19 cellular contexts compared by ENCODE assay signal in the genomic region with DNA sequence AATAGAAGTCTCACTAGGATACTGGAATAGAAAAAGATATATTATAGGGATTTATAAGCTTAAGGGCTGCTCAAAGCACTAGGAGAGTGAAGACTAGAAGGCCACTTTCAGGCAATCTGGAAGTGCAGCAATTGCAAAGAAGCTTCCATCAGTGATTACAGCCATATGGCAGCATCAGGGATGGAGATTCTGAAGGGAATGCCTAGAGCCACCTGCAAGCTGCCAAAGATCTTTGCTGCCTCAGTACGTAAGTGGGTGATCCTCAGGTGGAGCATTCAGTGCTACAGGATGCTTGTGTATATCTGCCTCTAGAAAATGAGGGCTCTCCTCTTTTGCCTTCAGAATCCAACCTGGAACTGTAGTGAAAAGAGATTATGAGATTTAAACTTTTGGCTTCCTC.
DNase-seq lines count a peak whose midpoint lies in the region; FAIRE-seq and TF ChIP-seq lines count a peak whose summit lies in the region.
"Had no signal": no experiment of that assay in that cellular context is flagged by ENCODE, and none has a peak within 500 bp of the region (broad histone marks: within the 10 kb centered on the region; RNA-seq: fewer than 3 reads in every experiment).

No MANE protein-coding gene starts in this region.

- no peak overlapping the region for H2AK5ac ChIP-seq in H1 (ENCODE audit: low read depth, low read length)

- FAIRE-seq in H1 (lab: Jason Lieb, UNC), result no peak
- FAIRE-seq: GM12891 had no signal

- intact Hi-C loops in lower leg skin (cut with DNase I; ENCODE audit: low total_unique reads), result no loop called here

- H4K8ac ChIP-seq in H1 (ENCODE audit: extremely low read depth, insufficient read depth, low read length), result no peak overlapping the region

- no peak overlapping the region for H3K4me3 ChIP-seq in H1 (ENCODE audit: extremely low read depth in 1 of 4, insufficient read depth in 2 of 4, low read depth in 3 of 4, low read length in 4 of 4)
- no peak overlapping the region for H3K4me3 ChIP-seq in lower leg skin (ENCODE audit: low read depth, poor library complexity, severe bottlenecking)

- H4K20me1 ChIP-seq in H1 (replicated peaks in 1 of 2; ENCODE audit: control insufficient read depth in 1 of 2, insufficient read depth in 2 of 2, low read length in 2 of 2), result no peaks in the 10 kb centered on the region

- H2BK120ac ChIP-seq in H1 (replicated peaks; ENCODE audit: low read depth, low read length), result no peak overlapping the region

- no peak for TF ChIP-seq EP300 in H1 (IDR thresholded peaks at IDR 0.05; ENCODE audit: borderline replicate concordance in 1 of 2, low read depth in 2 of 2, low read length in 2 of 2)

- TF ChIP-seq CTCF in H1 (IDR thresholded peaks at IDR 0.05; ENCODE audit: control extremely low read depth in 1 of 3, insufficient read depth in 1 of 3, low read depth in 1 of 3, low read length in 3 of 3), result no peak
- no peak for TF ChIP-seq CTCF in lower leg skin (IDR thresholded peaks at IDR 0.05)

- H2BK15ac ChIP-seq in H1 (ENCODE audit: low read length), result no peak overlapping the region

- no peak for TF ChIP-seq RAD21 in H1 (IDR thresholded peaks at IDR 0.05 in 1 of 2, conservative IDR thresholded peaks at IDR 0.05 in 1 of 2; ENCODE audit: low read depth in 2 of 2, low read length in 2 of 2)

- H3K79me2 ChIP-seq in H1 (ENCODE audit: control insufficient read depth in 1 of 2, insufficient read depth in 2 of 2, low read length in 2 of 2), result no peaks in the 10 kb centered on the region

- no peak overlapping the region for H3K23ac ChIP-seq in H1 (ENCODE audit: insufficient read length)

- WGBS in H1 (ENCODE audit: extremely low coverage in 1 of 2, insufficient coverage in 1 of 2, insufficient read length in 1 of 2, insufficient replicate concordance in 2 of 2, low coverage in 1 of 2, low lambda C conversion rate in 2 of 2, missing lambda C conversion rate in 1 of 2), 2 experiments, result 86% methylated on average over 1 of the region's 1 CpG; no CpG with 5 or more reads in 1 of the 2 experiments
- WGBS in lower leg skin, 2 donors, result 62 to 63% methylated on average over 1 of the region's 1 CpG

- CTCF ChIA-PET in H1 (lab: Charles Lee; ENCODE audit: partially characterized antibody), result interaction anchor here (0.6 to 0.8 kb wide), 2 partner anchors 163 to 505 kb away, joined by 3 read pairs; no protein-coding TSS in a partner anchor

- H3K23me2 ChIP-seq in H1 (ENCODE audit: low read depth, low read length), result no peaks in the 10 kb centered on the region

- H3K4me1 ChIP-seq in H1 (replicated peaks in 1 of 4; ENCODE audit: control insufficient read depth in 3 of 4, insufficient read depth in 4 of 4, low read length in 3 of 4), result peaks cover 0 to 3% (median 0%) of the 10 kb centered on the region in 4 experiments; a peak in 1 of 7 replicates

- no peak overlapping the region for H3K18ac ChIP-seq in H1 (ENCODE audit: extremely low read depth, low read length)

- H3K36me3 ChIP-seq in H1 (ENCODE audit: control insufficient read depth in 2 of 4, insufficient read depth in 4 of 4, low read length in 3 of 4), result no peaks in the 10 kb centered on the region; a peak in 1 of 8 replicates

- no peaks in the 10 kb centered on the region for H3K9me3 ChIP-seq in H1 (ENCODE audit: insufficient read depth in 2 of 2, low read depth in 1 of 2, low read length in 1 of 2)
- H3K9me3 ChIP-seq: SK-N-SH had no signal

- H3K79me1 ChIP-seq in H1 (ENCODE audit: low read depth, low read length), result no peaks in the 10 kb centered on the region

- no peak overlapping the region for H3K4ac ChIP-seq in H1 (replicated peaks; ENCODE audit: insufficient read length, low read depth, low read length)

- H3K27ac ChIP-seq in H1 (ENCODE audit: low read depth, low read length), result no peak overlapping the region

- H3K9ac ChIP-seq in H1 (replicated peaks in 1 of 4; ENCODE audit: extremely low read depth in 1 of 4, low read depth in 3 of 4, low read length in 3 of 4), result no peak overlapping the region
- H3K9ac ChIP-seq: SK-N-SH had no signal

- H4K91ac ChIP-seq in H1 (replicated peaks; ENCODE audit: insufficient read length, low read length), result no peak overlapping the region

- POLR2A ChIA-PET in H1 (lab: Charles Lee; ENCODE audit: partially characterized antibody), result interaction anchor here (0.6 kb wide), 1 partner anchor 519 kb away, joined by 3 read pairs; no protein-coding TSS in a partner anchor

- TF ChIP-seq POLR2A in H1 (IDR thresholded peaks at IDR 0.05; ENCODE audit: control extremely low read depth in 1 of 2, low read depth in 2 of 2, low read length in 2 of 2) (no peak), lower leg skin (IDR thresholded peaks at IDR 0.05) (no peak)

- H3K4me2 ChIP-seq in H1 (ENCODE audit: insufficient read depth in 1 of 2, low read depth in 2 of 2, low read length in 2 of 2), result no peak overlapping the region
- H3K4me2 ChIP-seq: SK-N-SH had no signal

- no peak overlapping the region for H3K56ac ChIP-seq in H1 (replicated peaks; ENCODE audit: insufficient read length, low read depth, low read length)

- peak; percentile 32 for DNase-seq in D341Med (ENCODE audit: low spot score)
- DNase-seq in NCI-H1694 (lab: John Stamatoyannopoulos, UW), result peak; percentile 16
- DNase-seq in NCI-H82 (lab: John Stamatoyannopoulos, UW), result peak; percentile 59
- no peak for DNase-seq in H1 (ENCODE audit: low read depth in 1 of 2, low spot score in 2 of 2)
- no peak for DNase-seq in ACHN
- DNase-seq in lower leg skin (ENCODE audit: low spot score in 2 of 2), result no peak
- no peak for DNase-seq in activated CD4-positive, alpha-beta T cell treated with anti-CD3 and anti-CD28 coated beads, Interleukin-2, amount 50 U/mL, for 1 hour
- DNase-seq: DND-41, H9, HFFc6, KBM-7, NCI-H1092 treated with DMSO at 0.1 percent for 48 hours, NCI-H1436 treated with DMSO at 0.1 percent for 48 hours, NCI-H2029 treated with DMSO at 0.1 percent for 48 hours, NCI-H446 treated with DMSO at 0.1 percent for 48 hours, NCI-H748 treated with DMSO at 0.1 percent for 48 hours, SIG-M5, SK-N-SH had no signal

- no peak overlapping the region for H3K14ac ChIP-seq in H1 (ENCODE audit: insufficient read length)

- in situ Hi-C loops in ACHN (cut with HindIII; ENCODE audit: low pct_ligation_motif_present, low pct_unique_long_range_greater_than_20kb, low sequenced_read_pairs), result no loop called here

- no peak overlapping the region for H2BK20ac ChIP-seq in H1 (ENCODE audit: low read length)

- 0 out of 2 replicates have a peak overlapping the region, but pooled peaks have one; percentile 33 for H2AFZ ChIP-seq in H1 (ENCODE audit: low read length)

- no peak overlapping the region for H4K5ac ChIP-seq in H1 (ENCODE audit: insufficient read length, low read depth, low read length)

- H2BK12ac ChIP-seq in H1 (ENCODE audit: low read depth, low read length), result 0 out of 2 replicates have a peak overlapping the region, but pooled peaks have one; percentile 11

- no peak overlapping the region for H2BK5ac ChIP-seq in H1 (ENCODE audit: low read depth, low read length)

- no peaks in the 10 kb centered on the region for H3K27me3 ChIP-seq in H1 (replicated peaks in 1 of 4; ENCODE audit: control insufficient read depth in 3 of 4, extremely low read depth in 1 of 4, insufficient read depth in 3 of 4, low read length in 3 of 4)

TF ChIP-seq in H1, 55 proteins besides CTCF, POLR2A, EP300 and RAD21:
- TF ChIP-seq PHF8 (conservative IDR thresholded peaks at IDR 0.05; ENCODE audit: low read depth, low read length), result no peak
- no peak for TF ChIP-seq HDAC2 (IDR thresholded peaks at IDR 0.05; ENCODE audit: borderline replicate concordance in 1 of 2, low read depth in 2 of 2, low read length in 2 of 2)
- no peak for TF ChIP-seq SAP30 (IDR thresholded peaks at IDR 0.05; ENCODE audit: insufficient read depth, insufficient replicate concordance, low read length)
- TF ChIP-seq, protein P1, sequence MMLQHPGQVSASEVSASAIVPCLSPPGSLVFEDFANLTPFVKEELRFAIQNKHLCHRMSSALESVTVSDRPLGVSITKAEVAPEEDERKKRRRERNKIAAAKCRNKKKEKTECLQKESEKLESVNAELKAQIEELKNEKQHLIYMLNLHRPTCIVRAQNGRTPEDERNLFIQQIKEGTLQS (IDR thresholded peaks at IDR 0.05; ENCODE audit: insufficient read depth, low read depth, low read length), result no peak
- no peak for TF ChIP-seq TAF7 (optimal IDR thresholded peaks at IDR 0.05; ENCODE audit: borderline replicate concordance, low read depth, low read length)
- TF ChIP-seq SRF (IDR thresholded peaks at IDR 0.05; ENCODE audit: low read depth, low read length), result no peak
- no peak for TF ChIP-seq NRF1 (IDR thresholded peaks at IDR 0.05; ENCODE audit: low read depth, low read length)
- TF ChIP-seq ZNF274 (IDR thresholded peaks at IDR 0.05; ENCODE audit: borderline replicate concordance, extremely low read depth, low read length), result no peak
- TF ChIP-seq SUZ12 (IDR thresholded peaks at IDR 0.05; ENCODE audit: low read length), result no peak
- no peak for TF ChIP-seq CHD1 (IDR thresholded peaks at IDR 0.05; ENCODE audit: low read depth, low read length)
- no peak for TF ChIP-seq CHD2 (IDR thresholded peaks at IDR 0.05; ENCODE audit: low read length)
- TF ChIP-seq KDM5A (IDR thresholded peaks at IDR 0.05; ENCODE audit: low read length), result no peak
- TF ChIP-seq GTF2F1 (IDR thresholded peaks at IDR 0.05; ENCODE audit: borderline replicate concordance, low read depth, low read length), result no peak
- TF ChIP-seq HDAC6 (IDR thresholded peaks at IDR 0.05; ENCODE audit: low read depth, low read length), result no peak

Comparison
In these comparisons a context has a peak if more than half of its experiments do, and no peak if none do; other contexts are left out.
1. DNase-seq: peak in D341Med (single experiment), NCI-H1694 (single experiment) and NCI-H82 (single experiment); none in H1 (0 of 2), ACHN (single experiment), lower leg skin (0 of 2) and activated CD4-positive, alpha-beta T cell treated with anti-CD3 and anti-CD28 coated beads, Interleukin-2, amount 50 U/mL, for 1 hour (single experiment).